1 cellular context compared by ENCODE assay signal in the genomic region with DNA sequence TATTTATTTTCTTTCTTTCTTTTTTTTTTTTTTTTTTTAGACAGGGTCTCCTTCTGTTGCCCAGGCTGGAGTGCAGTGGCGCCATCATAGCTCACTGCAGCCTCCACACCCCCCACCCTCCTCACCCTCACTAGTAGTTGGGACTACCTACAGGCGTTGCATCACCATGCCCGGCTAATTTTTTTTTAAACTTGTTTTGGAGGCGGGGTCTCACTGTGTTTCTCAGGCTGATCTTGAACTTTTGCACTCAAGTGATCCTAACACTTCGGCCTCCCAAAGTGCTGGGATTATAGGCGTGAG.
A peak's percentile ranks its signal among the peaks of the same experiment; 100 is the strongest.
TF ChIP-seq lines count a peak whose summit lies in the region.

No MANE protein-coding gene starts in this region.

TF ChIP-seq in HEK293, 187 proteins besides CTCF, POLR2A, EP300 and RAD21 (continued from another document):
- TF ChIP-seq ZNF558 (tag by site-specific recombination; IDR thresholded peaks at IDR 0.05) (0 out of 2 replicates have a peak, but pooled peaks have one; percentile 26), ZNF391 (tag by site-specific recombination; IDR thresholded peaks at IDR 0.05; ENCODE audit: borderline replicate concordance, low read depth) (no peak), ZNF2 (tag by site-specific recombination; IDR thresholded peaks at IDR 0.05) (no peak), ZNF239 (tag by site-specific recombination; IDR thresholded peaks at IDR 0.05) (no peak), ZNF768 (tag by site-specific recombination; IDR thresholded peaks at IDR 0.05) (no peak)
- TF ChIP-seq, protein P1, sequence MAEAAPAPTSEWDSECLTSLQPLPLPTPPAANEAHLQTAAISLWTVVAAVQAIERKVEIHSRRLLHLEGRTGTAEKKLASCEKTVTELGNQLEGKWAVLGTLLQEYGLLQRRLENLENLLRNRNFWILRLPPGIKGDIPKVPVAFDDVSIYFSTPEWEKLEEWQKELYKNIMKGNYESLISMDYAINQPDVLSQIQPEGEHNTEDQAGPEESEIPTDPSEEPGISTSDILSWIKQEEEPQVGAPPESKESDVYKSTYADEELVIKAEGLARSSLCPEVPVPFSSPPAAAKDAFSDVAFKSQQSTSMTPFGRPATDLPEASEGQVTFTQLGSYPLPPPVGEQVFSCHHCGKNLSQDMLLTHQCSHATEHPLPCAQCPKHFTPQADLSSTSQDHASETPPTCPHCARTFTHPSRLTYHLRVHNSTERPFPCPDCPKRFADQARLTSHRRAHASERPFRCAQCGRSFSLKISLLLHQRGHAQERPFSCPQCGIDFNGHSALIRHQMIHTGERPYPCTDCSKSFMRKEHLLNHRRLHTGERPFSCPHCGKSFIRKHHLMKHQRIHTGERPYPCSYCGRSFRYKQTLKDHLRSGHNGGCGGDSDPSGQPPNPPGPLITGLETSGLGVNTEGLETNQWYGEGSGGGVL (tag by site-specific recombination; IDR thresholded peaks at IDR 0.05) = no peak
- TF ChIP-seq, protein P2, sequence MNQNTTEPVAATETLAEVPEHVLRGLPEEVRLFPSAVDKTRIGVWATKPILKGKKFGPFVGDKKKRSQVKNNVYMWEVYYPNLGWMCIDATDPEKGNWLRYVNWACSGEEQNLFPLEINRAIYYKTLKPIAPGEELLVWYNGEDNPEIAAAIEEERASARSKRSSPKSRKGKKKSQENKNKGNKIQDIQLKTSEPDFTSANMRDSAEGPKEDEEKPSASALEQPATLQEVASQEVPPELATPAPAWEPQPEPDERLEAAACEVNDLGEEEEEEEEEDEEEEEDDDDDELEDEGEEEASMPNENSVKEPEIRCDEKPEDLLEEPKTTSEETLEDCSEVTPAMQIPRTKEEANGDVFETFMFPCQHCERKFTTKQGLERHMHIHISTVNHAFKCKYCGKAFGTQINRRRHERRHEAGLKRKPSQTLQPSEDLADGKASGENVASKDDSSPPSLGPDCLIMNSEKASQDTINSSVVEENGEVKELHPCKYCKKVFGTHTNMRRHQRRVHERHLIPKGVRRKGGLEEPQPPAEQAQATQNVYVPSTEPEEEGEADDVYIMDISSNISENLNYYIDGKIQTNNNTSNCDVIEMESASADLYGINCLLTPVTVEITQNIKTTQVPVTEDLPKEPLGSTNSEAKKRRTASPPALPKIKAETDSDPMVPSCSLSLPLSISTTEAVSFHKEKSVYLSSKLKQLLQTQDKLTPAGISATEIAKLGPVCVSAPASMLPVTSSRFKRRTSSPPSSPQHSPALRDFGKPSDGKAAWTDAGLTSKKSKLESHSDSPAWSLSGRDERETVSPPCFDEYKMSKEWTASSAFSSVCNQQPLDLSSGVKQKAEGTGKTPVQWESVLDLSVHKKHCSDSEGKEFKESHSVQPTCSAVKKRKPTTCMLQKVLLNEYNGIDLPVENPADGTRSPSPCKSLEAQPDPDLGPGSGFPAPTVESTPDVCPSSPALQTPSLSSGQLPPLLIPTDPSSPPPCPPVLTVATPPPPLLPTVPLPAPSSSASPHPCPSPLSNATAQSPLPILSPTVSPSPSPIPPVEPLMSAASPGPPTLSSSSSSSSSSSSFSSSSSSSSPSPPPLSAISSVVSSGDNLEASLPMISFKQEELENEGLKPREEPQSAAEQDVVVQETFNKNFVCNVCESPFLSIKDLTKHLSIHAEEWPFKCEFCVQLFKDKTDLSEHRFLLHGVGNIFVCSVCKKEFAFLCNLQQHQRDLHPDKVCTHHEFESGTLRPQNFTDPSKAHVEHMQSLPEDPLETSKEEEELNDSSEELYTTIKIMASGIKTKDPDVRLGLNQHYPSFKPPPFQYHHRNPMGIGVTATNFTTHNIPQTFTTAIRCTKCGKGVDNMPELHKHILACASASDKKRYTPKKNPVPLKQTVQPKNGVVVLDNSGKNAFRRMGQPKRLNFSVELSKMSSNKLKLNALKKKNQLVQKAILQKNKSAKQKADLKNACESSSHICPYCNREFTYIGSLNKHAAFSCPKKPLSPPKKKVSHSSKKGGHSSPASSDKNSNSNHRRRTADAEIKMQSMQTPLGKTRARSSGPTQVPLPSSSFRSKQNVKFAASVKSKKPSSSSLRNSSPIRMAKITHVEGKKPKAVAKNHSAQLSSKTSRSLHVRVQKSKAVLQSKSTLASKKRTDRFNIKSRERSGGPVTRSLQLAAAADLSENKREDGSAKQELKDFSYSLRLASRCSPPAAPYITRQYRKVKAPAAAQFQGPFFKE (tag by site-specific recombination; IDR thresholded peaks at IDR 0.05; ENCODE audit: borderline replicate concordance) = no peak
